ENCODE assay signal across 8 cellular contexts in genomic region chr3:113212155-113212844, GRCh38. TPM values are rescaled to one million over a fixed set of nuclear protein-coding genes. Genes with fewer than 3 reads are reported as not detected.
DNase-seq lines count a peak whose midpoint lies in the region; ATAC-seq and TF ChIP-seq lines count a peak whose summit lies in the region.

No MANE protein-coding gene starts in this region.

- H3K27ac Mint-ChIP-seq in CD8-positive, alpha-beta T cell: no peak overlapping the region
- no peak overlapping the region for H3K27ac Mint-ChIP-seq in activated T-cell treated with anti-CD3 and anti-CD28 coated beads, Interleukin-2, amount 50 U/mL, for 72 hours

- H3K4me1 Mint-ChIP-seq in CD8-positive, alpha-beta T cell (ENCODE audit: low read depth): peaks cover 10% of the 10 kb centered on the region
- peaks cover 12% of the 10 kb centered on the region for H3K4me1 Mint-ChIP-seq in activated T-cell treated with anti-CD3 and anti-CD28 coated beads, Interleukin-2, amount 50 U/mL, for 72 hours (ENCODE audit: low read depth)

- H3K27ac ChIP-seq in CD8-positive, alpha-beta T cell (ENCODE audit: low read depth, low read length): no peak overlapping the region
- H3K27ac ChIP-seq in left ventricle myocardium inferior (replicated peaks): peak overlapping the region; percentile 89

- CTCF ChIA-PET in CD8-positive, alpha-beta T cell (lab: Charles Lee): no interaction called here

- no peaks in the 10 kb centered on the region for H3K9me3 ChIP-seq in CD8-positive, alpha-beta T cell (ENCODE audit: low read length)
- no peaks in the 10 kb centered on the region for H3K9me3 ChIP-seq in left ventricle myocardium inferior (replicated peaks)

- TF ChIP-seq CTCF in CD8-positive, alpha-beta T cell (IDR thresholded peaks at IDR 0.05): no peak
- TF ChIP-seq CTCF in left ventricle myocardium inferior (IDR thresholded peaks at IDR 0.05; ENCODE audit: borderline replicate concordance): no peak

- H3K4me3 ChIP-seq in CD8-positive, alpha-beta T cell (ENCODE audit: low read depth, low read length): no peak overlapping the region
- H3K4me3 ChIP-seq in left ventricle myocardium inferior: peak overlapping the region; percentile 78

- H3K36me3 Mint-ChIP-seq in CD8-positive, alpha-beta T cell: no peaks in the 10 kb centered on the region
- H3K36me3 Mint-ChIP-seq in activated T-cell treated with anti-CD3 and anti-CD28 coated beads, Interleukin-2, amount 50 U/mL, for 72 hours (ENCODE audit: insufficient read depth in 2 of 2): peaks cover 0 to 5% of the 10 kb centered on the region in 2 donors

- H3K4me3 Mint-ChIP-seq in CD8-positive, alpha-beta T cell: peak overlapping the region; percentile 54
- peak overlapping the region; percentile 68 to 83 for H3K4me3 Mint-ChIP-seq in activated T-cell treated with anti-CD3 and anti-CD28 coated beads, Interleukin-2, amount 50 U/mL, for 72 hours

- ATAC-seq in CD8-positive, alpha-beta T cell: no peak
- peak; percentile 54 for ATAC-seq in HG02588 (IDR thresholded peaks at IDR 0.05; ENCODE audit: unreplicated experiment)
- ATAC-seq in activated T-cell treated with anti-CD3 and anti-CD28 coated beads, Interleukin-2, amount 50 U/mL, for 72 hours (replicated peaks in 1 of 2): peak; percentile 53 to 55
- peak; percentile 44 for ATAC-seq in sciatic nerve
- no peak for ATAC-seq in HG03378 (IDR thresholded peaks at IDR 0.05; ENCODE audit: unreplicated experiment)
- no peak for ATAC-seq in HG03135 (IDR thresholded peaks at IDR 0.05; ENCODE audit: unreplicated experiment)

- no peaks in the 10 kb centered on the region for H3K4me1 ChIP-seq in CD8-positive, alpha-beta T cell (ENCODE audit: insufficient read depth, low read length)
- peaks cover 21% of the 10 kb centered on the region for H3K4me1 ChIP-seq in left ventricle myocardium inferior

- intact Hi-C loops in CD8-positive, alpha-beta T cell (cut with DNase I, micrococcal nuclease): no loop called here
- intact Hi-C loops in left ventricle myocardium inferior (cut with micrococcal nuclease): no loop called here
- intact Hi-C loops in sciatic nerve (cut with DNase I): no loop called here

- H3K36me3 ChIP-seq in CD8-positive, alpha-beta T cell (ENCODE audit: insufficient read depth, low read length): no peaks in the 10 kb centered on the region
- peaks cover 10% of the 10 kb centered on the region for H3K36me3 ChIP-seq in left ventricle myocardium inferior

- H3K9me3 Mint-ChIP-seq in CD8-positive, alpha-beta T cell: no peaks in the 10 kb centered on the region
- H3K9me3 Mint-ChIP-seq in activated T-cell treated with anti-CD3 and anti-CD28 coated beads, Interleukin-2, amount 50 U/mL, for 72 hours: no peaks in the 10 kb centered on the region

- peaks cover 66% of the 10 kb centered on the region for H3K27me3 Mint-ChIP-seq in CD8-positive, alpha-beta T cell (ENCODE audit: low read depth)
- peaks cover 65% of the 10 kb centered on the region for H3K27me3 Mint-ChIP-seq in activated T-cell treated with anti-CD3 and anti-CD28 coated beads, Interleukin-2, amount 50 U/mL, for 72 hours (ENCODE audit: low read depth)

- H3K27me3 ChIP-seq in CD8-positive, alpha-beta T cell (ENCODE audit: insufficient read depth, low read length): no peaks in the 10 kb centered on the region
- peaks cover 53% of the 10 kb centered on the region for H3K27me3 ChIP-seq in left ventricle myocardium inferior (ENCODE audit: low read depth)

- POLR2A ChIA-PET in CD8-positive, alpha-beta T cell (lab: Charles Lee): no interaction called here

- DNase-seq in CD8-positive, alpha-beta T cell: no peak
- DNase-seq in activated T-cell treated with anti-CD3 and anti-CD28 coated beads, Interleukin-2, amount 50 U/mL, for 72 hours: peak; percentile 8 to 11
- peak; percentile 24 for DNase-seq in left ventricle myocardium inferior
- peak; percentile 69 for DNase-seq in sciatic nerve (ENCODE audit: low spot score)
- no peak for DNase-seq in SHP77 (lab: John Stamatoyannopoulos, UW)

RNA-seq across cellular contexts. Expression of gene BOC, which starts 0.9 kb away (rescaled TPM):
- total RNA-seq in CD8-positive, alpha-beta T cell: not detected
- total RNA-seq in activated T-cell treated with anti-CD3 and anti-CD28 coated beads, Interleukin-2, amount 50 U/mL, for 72 hours: under 1 TPM; 0.19 to 0.31 TPM
- total RNA-seq in left ventricle myocardium inferior (6.7 TPM), sciatic nerve (114 TPM)

Comparison
In these comparisons a context has a peak if more than half of its experiments do, and no peak if none do; other contexts are left out.
1. ATAC-seq: peak in HG02588 (single experiment), activated T-cell treated with anti-CD3 and anti-CD28 coated beads, Interleukin-2, amount 50 U/mL, for 72 hours (2 of 2) and sciatic nerve (single experiment); none in CD8-positive, alpha-beta T cell (single experiment), HG03378 (single experiment) and HG03135 (single experiment).
2. DNase-seq: peak in activated T-cell treated with anti-CD3 and anti-CD28 coated beads, Interleukin-2, amount 50 U/mL, for 72 hours (2 of 2), left ventricle myocardium inferior (single experiment) and sciatic nerve (single experiment); none in CD8-positive, alpha-beta T cell (0 of 7) and SHP77 (0 of 2).
3. RNA of gene BOC, which starts 0.9 kb away (total RNA-seq): 114 TPM in sciatic nerve (single experiment); 6.7 TPM in left ventricle myocardium inferior (single experiment), 0.19 to 0.31 TPM in activated T-cell treated with anti-CD3 and anti-CD28 coated beads, Interleukin-2, amount 50 U/mL, for 72 hours and not detected in CD8-positive, alpha-beta T cell; every median in the first group is over 10 times any median in the second.